ENCODE assay signal across 26 cellular contexts in genomic region chr3:88610820-88611219, GRCh38.
"Had no signal": no experiment of that assay in that cellular context is flagged by ENCODE, and none has a peak within 500 bp of the region (broad histone marks: within the 10 kb centered on the region; RNA-seq: fewer than 3 reads in every experiment).

No MANE protein-coding gene starts in this region.

- ATAC-seq: naive thymus-derived CD8-positive, alpha-beta T cell; natural killer cell treated with Interleukin-12 subunit alpha and Interleukin-12 subunit beta and Interleukin-15 and Interleukin-18, amount 100 ng/mL, for 72 hours; psoas muscle; right cardiac atrium; right lobe of liver; stimulated activated effector memory CD8-positive, alpha-beta T cell treated with anti-CD3 and anti-CD28 coated beads, Interleukin-12 subunit alpha, Interleukin-12 subunit beta, amount 100 ng/mL, for 72 hours; stimulated activated naive B cell treated with anti-CD40 and anti-IgM and Interleukin-4, amounts not matched to agents 10 μg/mL and 1 μg/mL and 100 μg/mL, for 72 hours had no signal

- H3K79me2 ChIP-seq: parathyroid adenoma had no signal

- H3K4me3 ChIP-seq: ovary, psoas muscle, right lobe of liver, sigmoid colon, stomach, thoracic aorta, thyroid gland, tibial nerve, upper lobe of left lung, uterus had no signal

- H3K9me3 ChIP-seq: ovary, psoas muscle, right lobe of liver, sigmoid colon, stomach, thoracic aorta, thyroid gland, tibial nerve, upper lobe of left lung, uterus had no signal

- H3K9ac ChIP-seq: parathyroid adenoma had no signal

- H3K36me3 ChIP-seq: ovary, right lobe of liver, sigmoid colon, stomach, thoracic aorta, thyroid gland, tibial nerve, upper lobe of left lung, uterus had no signal

- H3K27ac ChIP-seq: ovary, parathyroid adenoma, psoas muscle, right lobe of liver, sigmoid colon, stomach, thoracic aorta, thyroid gland, tibial nerve, upper lobe of left lung, uterus had no signal

- H3K27me3 ChIP-seq: ovary, right lobe of liver, sigmoid colon, stomach, thyroid gland, tibial nerve, upper lobe of left lung, uterus had no signal

- H3K4me1 ChIP-seq: parathyroid adenoma, psoas muscle, right lobe of liver, sigmoid colon, stomach, thyroid gland, tibial nerve, upper lobe of left lung, uterus had no signal

- DNase-seq: naive thymus-derived CD8-positive, alpha-beta T cell; nephron progenitor cell; occipital lobe; ovary; posterior cingulate gyrus; psoas muscle; right cardiac atrium; right lobe of liver; sigmoid colon; small intestine; stimulated activated CD4-positive, alpha-beta T cell treated with anti-CD3 and anti-CD28 coated beads, Interleukin-15, amount 100 ng/mL, for 24 hours; stimulated activated CD4-positive, alpha-beta T cell treated with anti-CD3 and anti-CD28 coated beads, Interleukin-2, amount 100 ng/mL, for 24 hours; stimulated activated CD4-positive, alpha-beta T cell treated with anti-CD3 and anti-CD28 coated beads, Interleukin-2, amount 100 ng/mL, for 48 hours; stimulated activated CD4-positive, alpha-beta T cell treated with anti-CD3 and anti-CD28 coated beads, Interleukin-4, amount 100 ng/mL, for 24 hours; stimulated activated naive B cell treated with anti-CD40 and anti-IgM and Interleukin-4, amounts not matched to agents 10 μg/mL and 1 μg/mL and 100 μg/mL, for 72 hours; stimulated activated naive CD4-positive, alpha-beta T cell treated with Interleukin-2 at 50 U/mL for 16 hours; stomach; thyroid gland; trophoblast cell; uterus had no signal
